8 cellular contexts compared by ENCODE assay signal in genomic region chr9:127979015-127979332, GRCh38. TPM values are rescaled to one million over a fixed set of nuclear protein-coding genes. Genes with fewer than 3 reads are reported as not detected.
DNase-seq lines count a peak whose midpoint lies in the region; ATAC-seq lines count a peak whose summit lies in the region.

No MANE protein-coding gene starts in this region.

- intact Hi-C loops in activated T-helper 2 cell treated with anti-CD3 and anti-CD28 coated beads, Interferon-gamma antibody, Interleukin-2, Interleukin-4, amounts not matched to agents 10 μg/mL and 5 μg/mL and 100 μg/mL, durations not matched to agents 14 hours and 24 hours and 36 hours (cut with micrococcal nuclease): no loop called here

- H3K9ac ChIP-seq in HUES6 (ENCODE audit: low read length): peak overlapping the region; percentile 69

- no peaks in the 10 kb centered on the region for H3K27me3 ChIP-seq in HUES6 (ENCODE audit: control insufficient read depth, insufficient read depth, low read length)

- H3K4me1 ChIP-seq in HUES6 (ENCODE audit: control insufficient read depth, insufficient read depth, low read length): peaks cover 52% of the 10 kb centered on the region

- peak overlapping the region; percentile 74 for H3K27ac Mint-ChIP-seq in activated T-helper 2 cell treated with anti-CD3 and anti-CD28 coated beads, Interferon-gamma antibody, Interleukin-2, Interleukin-4, amounts not matched to agents 10 μg/mL and 5 μg/mL and 100 μg/mL, durations not matched to agents 14 hours and 24 hours and 36 hours
- peak overlapping the region; percentile 75 for H3K27ac Mint-ChIP-seq in stimulated activated naive B cell treated with anti-CD40 and anti-IgM and Interleukin-4, amounts not matched to agents 10 μg/mL and 1 μg/mL and 100 μg/mL, for 72 hours

- no peaks in the 10 kb centered on the region for H3K9me3 Mint-ChIP-seq in activated T-helper 2 cell treated with anti-CD3 and anti-CD28 coated beads, Interferon-gamma antibody, Interleukin-2, Interleukin-4, amounts not matched to agents 10 μg/mL and 5 μg/mL and 100 μg/mL, durations not matched to agents 14 hours and 24 hours and 36 hours
- H3K9me3 Mint-ChIP-seq in stimulated activated naive B cell treated with anti-CD40 and anti-IgM and Interleukin-4, amounts not matched to agents 10 μg/mL and 1 μg/mL and 100 μg/mL, for 72 hours: no peaks in the 10 kb centered on the region

- H3K36me3 ChIP-seq in HUES6 (ENCODE audit: control insufficient read depth, insufficient read depth, low read length): no peaks in the 10 kb centered on the region

- DNase-seq in activated T-helper 2 cell treated with anti-CD3 and anti-CD28 coated beads, Interferon-gamma antibody, Interleukin-2, Interleukin-4, amounts not matched to agents 10 μg/mL and 5 μg/mL and 100 μg/mL, durations not matched to agents 14 hours and 24 hours and 36 hours (ENCODE audit: low spot score): no peak
- no peak for DNase-seq in stimulated activated naive B cell treated with anti-CD40 and anti-IgM and Interleukin-4, amounts not matched to agents 10 μg/mL and 1 μg/mL and 100 μg/mL, for 72 hours
- DNase-seq in NCI-H1694 treated with DMSO at 0.1 percent for 48 hours (lab: John Stamatoyannopoulos, UW): no peak
- no peak for DNase-seq in ecto neural progenitor cell (ENCODE audit: low spot score)
- DNase-seq in stimulated activated CD4-positive, alpha-beta T cell treated with anti-CD3 and anti-CD28 coated beads, Interleukin-2, amount 100 ng/mL, for 48 hours: no peak

- peak overlapping the region; percentile 90 for H3K4me3 Mint-ChIP-seq in activated T-helper 2 cell treated with anti-CD3 and anti-CD28 coated beads, Interferon-gamma antibody, Interleukin-2, Interleukin-4, amounts not matched to agents 10 μg/mL and 5 μg/mL and 100 μg/mL, durations not matched to agents 14 hours and 24 hours and 36 hours (ENCODE audit: low read depth)
- H3K4me3 Mint-ChIP-seq in stimulated activated naive B cell treated with anti-CD40 and anti-IgM and Interleukin-4, amounts not matched to agents 10 μg/mL and 1 μg/mL and 100 μg/mL, for 72 hours: peak overlapping the region; percentile 93 to 95

- H3K4me3 ChIP-seq in HUES6 (ENCODE audit: low read depth, low read length): peak overlapping the region; percentile 82
- H3K4me3 ChIP-seq in iPS-18c (ENCODE audit: insufficient read depth, low read depth, low read length): peak overlapping the region; percentile 91

- H3K36me3 Mint-ChIP-seq in activated T-helper 2 cell treated with anti-CD3 and anti-CD28 coated beads, Interferon-gamma antibody, Interleukin-2, Interleukin-4, amounts not matched to agents 10 μg/mL and 5 μg/mL and 100 μg/mL, durations not matched to agents 14 hours and 24 hours and 36 hours (ENCODE audit: low read depth): peaks cover 27% of the 10 kb centered on the region
- H3K36me3 Mint-ChIP-seq in stimulated activated naive B cell treated with anti-CD40 and anti-IgM and Interleukin-4, amounts not matched to agents 10 μg/mL and 1 μg/mL and 100 μg/mL, for 72 hours: peaks cover 3 to 12% of the 10 kb centered on the region in 2 donors

- H3K27ac ChIP-seq in HUES6 (ENCODE audit: low read depth, low read length): peak overlapping the region; percentile 12; the same call in 1 of the 2 replicates

- H3K27me3 Mint-ChIP-seq in activated T-helper 2 cell treated with anti-CD3 and anti-CD28 coated beads, Interferon-gamma antibody, Interleukin-2, Interleukin-4, amounts not matched to agents 10 μg/mL and 5 μg/mL and 100 μg/mL, durations not matched to agents 14 hours and 24 hours and 36 hours (ENCODE audit: low read depth): no peaks in the 10 kb centered on the region
- H3K27me3 Mint-ChIP-seq in stimulated activated naive B cell treated with anti-CD40 and anti-IgM and Interleukin-4, amounts not matched to agents 10 μg/mL and 1 μg/mL and 100 μg/mL, for 72 hours: no peaks in the 10 kb centered on the region

- H3K9me3 ChIP-seq in HUES6 (ENCODE audit: control insufficient read depth, insufficient read depth, low read depth, low read length): no peaks in the 10 kb centered on the region
- no peaks in the 10 kb centered on the region for H3K9me3 ChIP-seq in iPS-18c (ENCODE audit: control insufficient read depth, insufficient read depth, low read length)

- no peak for ATAC-seq in stimulated activated naive B cell treated with anti-CD40 and anti-IgM and Interleukin-4, amounts not matched to agents 10 μg/mL and 1 μg/mL and 100 μg/mL, for 72 hours (replicated peaks)
- no peak for ATAC-seq in esophagus mucosa

- peaks cover 61% of the 10 kb centered on the region for H3K4me1 Mint-ChIP-seq in activated T-helper 2 cell treated with anti-CD3 and anti-CD28 coated beads, Interferon-gamma antibody, Interleukin-2, Interleukin-4, amounts not matched to agents 10 μg/mL and 5 μg/mL and 100 μg/mL, durations not matched to agents 14 hours and 24 hours and 36 hours (ENCODE audit: low read depth)
- H3K4me1 Mint-ChIP-seq in stimulated activated naive B cell treated with anti-CD40 and anti-IgM and Interleukin-4, amounts not matched to agents 10 μg/mL and 1 μg/mL and 100 μg/mL, for 72 hours: peaks cover 58 to 86% of the 10 kb centered on the region in 2 donors

RNA-seq across cellular contexts. Expression of gene EEIG1, which starts 1.8 kb away (rescaled TPM):
- total RNA-seq in activated T-helper 2 cell treated with anti-CD3 and anti-CD28 coated beads, Interferon-gamma antibody, Interleukin-2, Interleukin-4, amounts not matched to agents 10 μg/mL and 5 μg/mL and 100 μg/mL, durations not matched to agents 14 hours and 24 hours and 36 hours: 43.8 and 53.3 TPM in 2 replicates
- total RNA-seq in esophagus mucosa: 108 TPM

RNA-seq across cellular contexts. Expression of gene DPM2, which starts 41.3 kb away (rescaled TPM):
- total RNA-seq in activated T-helper 2 cell treated with anti-CD3 and anti-CD28 coated beads, Interferon-gamma antibody, Interleukin-2, Interleukin-4, amounts not matched to agents 10 μg/mL and 5 μg/mL and 100 μg/mL, durations not matched to agents 14 hours and 24 hours and 36 hours: 55.7 and 57.4 TPM in 2 replicates
- 25.7 TPM for total RNA-seq in esophagus mucosa

RNA-seq across cellular contexts. Expression of gene PIP5KL1, which starts 48.4 kb away (rescaled TPM):
- total RNA-seq in activated T-helper 2 cell treated with anti-CD3 and anti-CD28 coated beads, Interferon-gamma antibody, Interleukin-2, Interleukin-4, amounts not matched to agents 10 μg/mL and 5 μg/mL and 100 μg/mL, durations not matched to agents 14 hours and 24 hours and 36 hours: 1.4 and 3.4 TPM in 2 replicates
- total RNA-seq in esophagus mucosa: 4.3 TPM
